1 cellular context compared by ENCODE assay signal in the genomic region with DNA sequence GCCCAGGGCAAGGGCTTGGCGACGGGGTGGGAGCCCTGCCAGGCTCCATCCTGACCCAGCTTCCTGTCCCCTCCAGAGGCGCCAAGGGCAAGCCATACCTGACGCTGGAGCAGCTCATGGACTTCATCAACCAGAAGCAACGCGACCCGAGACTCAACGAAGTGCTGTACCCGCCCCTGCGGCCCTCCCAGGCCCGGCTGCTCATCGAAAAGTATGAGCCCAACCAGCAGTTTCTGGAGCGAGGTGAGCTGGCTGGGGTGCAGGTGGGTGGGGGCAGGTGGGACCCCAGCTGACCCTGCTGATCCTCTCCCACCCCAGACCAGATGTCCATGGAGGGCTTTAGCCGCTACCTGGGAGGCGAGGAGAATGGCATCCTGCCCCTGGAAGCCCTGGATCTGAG.
A peak's percentile ranks its signal among the peaks of the same experiment; 100 is the strongest.
TF ChIP-seq lines count a peak whose summit lies in the region.

No MANE protein-coding gene starts in this region.

TF ChIP-seq in HepG2, 621 proteins besides CTCF, POLR2A, EP300 and RAD21:
- TF ChIP-seq HHEX (CRISPR knock-in tag; IDR thresholded peaks at IDR 0.05) (no peak), PHF5A (CRISPR knock-in tag; IDR thresholded peaks at IDR 0.05; ENCODE audit: low read depth, unreplicated experiment) (no peak), FOXA1 (IDR thresholded peaks at IDR 0.05) (no peak), FOXA1 (CRISPR knock-in tag; IDR thresholded peaks at IDR 0.05) (no peak), KLF12 (CRISPR knock-in tag; IDR thresholded peaks at IDR 0.05; ENCODE audit: borderline replicate concordance) (no peak), ZNF329 (CRISPR knock-in tag; IDR thresholded peaks at IDR 0.05; ENCODE audit: low read depth) (peak; percentile 50; the same call in 1 of the 2 replicates), ZNF121 (CRISPR knock-in tag; IDR thresholded peaks at IDR 0.05) (no peak), SKI (IDR thresholded peaks at IDR 0.05; ENCODE audit: partially characterized antibody) (no peak), IRX3 (CRISPR knock-in tag; IDR thresholded peaks at IDR 0.05; ENCODE audit: borderline replicate concordance, low read depth) (no peak)
